In the genomic region with DNA sequence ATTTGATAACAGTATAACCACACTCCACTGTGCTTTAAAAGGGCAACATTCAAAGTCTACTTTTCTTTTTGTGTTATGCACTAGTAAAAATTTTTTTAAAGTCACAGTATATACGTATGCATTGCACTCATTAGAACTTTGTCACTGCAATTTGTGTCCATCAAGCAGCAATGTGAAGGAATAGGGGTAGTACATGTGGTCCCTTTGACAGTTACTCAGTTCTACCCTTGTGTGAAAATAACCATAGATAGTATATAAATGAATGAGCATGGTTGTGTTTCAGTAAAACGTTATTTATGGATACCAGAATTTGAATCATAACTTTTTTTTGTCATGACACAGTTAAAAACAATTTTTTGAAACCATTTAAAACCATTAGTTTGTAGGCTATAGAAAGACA, we compare ENCODE assay signal across 11 cellular contexts.
"Had no signal": no experiment of that assay in that cellular context is flagged by ENCODE, and none has a peak within 500 bp of the region (broad histone marks: within the 10 kb centered on the region; RNA-seq: fewer than 3 reads in every experiment).

No MANE protein-coding gene starts in this region.

- H3K4me1 Mint-ChIP-seq: mesothelial cell of epicardium had no signal

- H3K27ac ChIP-seq: ascending aorta, breast epithelium, lower lobe of right lung, pancreas, SJCRH30, tibial artery had no signal

- H3K9me3 ChIP-seq: breast epithelium, pancreas, SJCRH30 had no signal

- DNase-seq: activated B cell treated with CpG ODN at 0.5 μM for 24 hours, left colon, lower lobe of right lung, pancreas, SJCRH30, spleen, tibial artery had no signal

- H3K27me3 ChIP-seq: ascending aorta, breast epithelium, pancreas, SJCRH30, spleen, tibial artery had no signal

- H3K4me1 ChIP-seq: ascending aorta, breast epithelium, pancreas, SJCRH30 had no signal

- H3K4me3 ChIP-seq: ascending aorta, breast epithelium, lower lobe of right lung, pancreas, SJCRH30, spleen, tibial artery had no signal

- H3K36me3 ChIP-seq: ascending aorta, breast epithelium, lower lobe of right lung, pancreas, SJCRH30, spleen, tibial artery had no signal

- H3K4me3 Mint-ChIP-seq: activated B cell treated with CpG ODN at 0.5 μM for 24 hours, mesothelial cell of epicardium had no signal

- H3K27ac Mint-ChIP-seq: mesothelial cell of epicardium had no signal

- H3K27me3 Mint-ChIP-seq: activated B cell treated with CpG ODN at 0.5 μM for 24 hours had no signal

- ATAC-seq: pancreas, sciatic nerve had no signal
